Comparison of ENCODE assay signal across 8 cellular contexts in the genomic region with DNA sequence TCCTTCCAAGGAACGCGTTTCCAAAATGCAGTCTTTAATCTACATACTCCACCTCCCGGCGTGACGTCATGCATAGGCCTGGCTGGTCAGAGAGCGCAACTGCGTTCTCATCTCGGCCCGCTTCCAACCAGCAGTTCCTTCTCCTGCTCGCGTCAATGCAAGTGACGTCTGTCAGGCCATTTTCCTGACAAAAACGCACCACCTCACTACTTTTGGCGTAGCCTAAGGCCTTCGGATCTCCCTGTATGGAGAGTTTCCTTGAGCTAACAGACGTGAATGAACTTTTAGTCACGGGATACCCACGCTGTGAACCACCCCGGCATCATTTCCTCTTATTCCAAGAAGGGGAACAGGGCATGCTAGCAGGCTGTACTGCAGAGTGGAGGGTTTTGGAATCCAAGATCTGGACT. TPM values are rescaled to one million over a fixed set of nuclear protein-coding genes. Genes with fewer than 3 reads are reported as not detected.
A peak's percentile ranks its signal among the peaks of the same experiment; 100 is the strongest.
DNase-seq lines count a peak whose midpoint lies in the region; ATAC-seq, FAIRE-seq and TF ChIP-seq lines count a peak whose summit lies in the region.

No MANE protein-coding gene starts in this region.

- WGBS in heart left ventricle, 4 donors: 41 to 52% (median 49%) methylated on average over 19 of the region's 19 CpGs
- 41 to 47% (median 45%) methylated on average over 19 of the region's 19 CpGs for WGBS in small intestine, 3 donors

- H3K4me1 ChIP-seq in BLaER1 treated with 17β-estradiol and CSF1 and Interleukin-3, amounts not matched to agents 10 nM and 100 nM: peaks cover 0 to 24% (median 0%) of the 10 kb centered on the region in 10 experiments; a peak in 6 of 20 replicates
- H3K4me1 ChIP-seq in heart left ventricle: peaks cover 0 to 11% (median 0%) of the 10 kb centered on the region in 12 donors
- H3K4me1 ChIP-seq in small intestine (ENCODE audit: control insufficient read depth in 2 of 2, insufficient read depth in 1 of 2, low read depth in 1 of 2, low read length in 1 of 2): no peaks in the 10 kb centered on the region

- DNase-seq in NCI-H510A (lab: John Stamatoyannopoulos, UW) (peak; percentile 46), heart left ventricle (peak; percentile 61 to 88 (median 82)), small intestine (peak; percentile 81)
- DNase-seq in activated effector memory CD4-positive, alpha-beta T cell treated with anti-CD3 and anti-CD28 coated beads, Interleukin-2, amount 50 U/mL, for 16 hours: peak; percentile 77

- H4K20me1 ChIP-seq in BLaER1 treated with 17β-estradiol and CSF1 and Interleukin-3, amounts not matched to agents 10 nM and 100 nM: no peaks in the 10 kb centered on the region

- FAIRE-seq in small intestine (lab: Jason Lieb, UNC): no peak

- H3K9ac ChIP-seq in BLaER1 treated with 17β-estradiol and CSF1 and Interleukin-3, amounts not matched to agents 10 nM and 100 nM: peak overlapping the region in 4 of 11 experiments; percentile 2 to 51 (median 28); a peak in 2 of 22 replicates

- no peaks in the 10 kb centered on the region for H3K36me3 ChIP-seq in BLaER1 treated with 17β-estradiol and CSF1 and Interleukin-3, amounts not matched to agents 10 nM and 100 nM
- H3K36me3 ChIP-seq in heart left ventricle (no peaks in the 10 kb centered on the region), small intestine (ENCODE audit: control insufficient read depth in 2 of 2, insufficient read depth in 2 of 2, low read length in 2 of 2) (no peaks in the 10 kb centered on the region)

- H3K9me3 ChIP-seq in BLaER1 treated with 17β-estradiol and CSF1 and Interleukin-3, amounts not matched to agents 10 nM and 100 nM (replicated peaks in 1 of 11): no peaks in the 10 kb centered on the region
- H3K9me3 ChIP-seq in heart left ventricle (no peaks in the 10 kb centered on the region), small intestine (ENCODE audit: control insufficient read depth, low read depth) (no peaks in the 10 kb centered on the region)

- ATAC-seq in heart left ventricle: peak; percentile 41 to 94 (median 71)
- no peak for ATAC-seq in HG02588 (IDR thresholded peaks at IDR 0.05; ENCODE audit: unreplicated experiment)
- no peak for ATAC-seq in GM19395 (IDR thresholded peaks at IDR 0.05; ENCODE audit: unreplicated experiment)
- no peak for ATAC-seq in HG03469 (IDR thresholded peaks at IDR 0.05; ENCODE audit: unreplicated experiment)

- intact Hi-C loops in heart left ventricle (cut with DNase I): no loop called here

- peak overlapping the region in 5 of 11 experiments; percentile 10 to 60 (median 14); a peak in 5 of 22 replicates for H3K27ac ChIP-seq in BLaER1 treated with 17β-estradiol and CSF1 and Interleukin-3, amounts not matched to agents 10 nM and 100 nM
- peak overlapping the region in 6 of 12 donors; percentile 12 to 79 (median 49) for H3K27ac ChIP-seq in heart left ventricle
- H3K27ac ChIP-seq in small intestine (ENCODE audit: low read depth in 1 of 2, low read length in 1 of 2): peak overlapping the region in 1 of 2 donors; percentile 60

- peak overlapping the region in 8 of 11 experiments; percentile 10 to 60 (median 39); a peak in 13 of 22 replicates for H3K4me2 ChIP-seq in BLaER1 treated with 17β-estradiol and CSF1 and Interleukin-3, amounts not matched to agents 10 nM and 100 nM

- no peak for TF ChIP-seq CTCF in heart left ventricle (IDR thresholded peaks at IDR 0.05)

- peak overlapping the region in 1 of 10 experiments; percentile 29; a peak in 1 of 20 replicates for H3K4me3 ChIP-seq in BLaER1 treated with 17β-estradiol and CSF1 and Interleukin-3, amounts not matched to agents 10 nM and 100 nM
- H3K4me3 ChIP-seq in heart left ventricle: peak overlapping the region in 8 of 12 donors; percentile 4 to 45 (median 28)
- H3K4me3 ChIP-seq in small intestine (ENCODE audit: low read depth in 1 of 2, low read length in 2 of 2): no peak overlapping the region

- no peaks in the 10 kb centered on the region for H3K27me3 ChIP-seq in BLaER1 treated with 17β-estradiol and CSF1 and Interleukin-3, amounts not matched to agents 10 nM and 100 nM
- H3K27me3 ChIP-seq in heart left ventricle: no peaks in the 10 kb centered on the region
- no peaks in the 10 kb centered on the region for H3K27me3 ChIP-seq in small intestine (ENCODE audit: control insufficient read depth in 2 of 2, insufficient read depth in 2 of 2, low read length in 2 of 2)

- TF ChIP-seq POLR2A in heart left ventricle (IDR thresholded peaks at IDR 0.05): no peak

RNA-seq across cellular contexts. Expression of a gene that starts 25.0 kb away (rescaled TPM):
- under 1 TPM in 6 of 9 donors, not detected in 3; 0.08 to 0.36 (median 0.12) TPM for total RNA-seq in heart left ventricle
- polyA plus RNA-seq in heart left ventricle (under 1 TPM; 0.04 to 0.08 TPM), small intestine (under 1 TPM in 1 of 3 donors, not detected in 2; 0.03 TPM)

RNA-seq across cellular contexts. Expression of a gene that starts 25.5 kb away (rescaled TPM):
- total RNA-seq in heart left ventricle: 10 to 100 TPM; 17.1 to 48.9 (median 39.6) TPM
- polyA plus RNA-seq in heart left ventricle (10 to 100 TPM; 20.8 to 41.1 TPM), small intestine (10 to 100 TPM in 1 of 3 donors, 1 to 10 TPM in 2; 6.9 to 18.6 (median 8.4) TPM)

Comparison
In these comparisons a context has a peak if more than half of its experiments do, and no peak if none do; other contexts are left out.
1. H3K4me3 ChIP-seq: peak in heart left ventricle (8 of 12); none in small intestine (0 of 2).
2. ATAC-seq: peak in heart left ventricle (4 of 4); none in HG02588 (single experiment), GM19395 (single experiment) and HG03469 (single experiment).
3. Peak in every context shown above with its lines, with median percentiles within 50 percentile points of each other: DNase-seq.